In the genomic region with DNA sequence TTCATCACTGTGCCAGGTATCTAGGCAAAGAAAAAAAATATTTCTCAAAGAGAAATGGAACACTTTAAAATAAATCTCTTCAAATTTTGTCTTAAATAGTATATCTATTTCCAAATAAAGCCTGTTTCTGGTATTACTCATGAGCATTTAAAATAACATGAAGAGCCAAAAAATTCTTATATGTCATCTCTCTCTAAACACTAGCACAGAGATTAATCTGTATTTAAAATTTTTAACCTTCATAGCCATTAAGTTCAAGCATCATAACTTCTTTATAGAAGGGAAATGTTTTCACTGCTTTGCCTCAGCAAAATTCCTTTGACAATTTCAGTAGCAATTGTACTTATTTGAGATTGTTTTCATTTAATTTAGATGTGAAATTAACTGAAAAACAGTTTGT, we compare ENCODE assay signal across 1 cellular context.
TF ChIP-seq lines count a peak whose summit lies in the region.

No MANE protein-coding gene starts in this region.

TF ChIP-seq in IMR-90, 13 proteins besides CTCF, POLR2A, EP300 and RAD21:
- TF ChIP-seq NFE2L2 (IDR thresholded peaks at IDR 0.05; ENCODE audit: low read depth, low read length) (no peak), BHLHE40 (IDR thresholded peaks at IDR 0.05; ENCODE audit: low read depth, low read length) (no peak), MXI1 (IDR thresholded peaks at IDR 0.05; ENCODE audit: borderline replicate concordance, low read depth, low read length) (no peak), CEBPB (IDR thresholded peaks at IDR 0.05; ENCODE audit: low read depth, low read length) (no peak), SMC3 (IDR thresholded peaks at IDR 0.05; ENCODE audit: low read depth, low read length) (no peak), RCOR1 (IDR thresholded peaks at IDR 0.05; ENCODE audit: insufficient replicate concordance, low read length) (no peak), RFX5 (IDR thresholded peaks at IDR 0.05; ENCODE audit: low read depth, low read length) (no peak), MAZ (IDR thresholded peaks at IDR 0.05; ENCODE audit: borderline replicate concordance, low read depth, low read length) (no peak), FOS (IDR thresholded peaks at IDR 0.05; ENCODE audit: low read depth, low read length) (no peak), MAFK (IDR thresholded peaks at IDR 0.05; ENCODE audit: low read depth, low read length) (no peak), CHD1 (IDR thresholded peaks at IDR 0.05; ENCODE audit: low read depth, low read length) (no peak)
- TF ChIP-seq, protein P1, sequence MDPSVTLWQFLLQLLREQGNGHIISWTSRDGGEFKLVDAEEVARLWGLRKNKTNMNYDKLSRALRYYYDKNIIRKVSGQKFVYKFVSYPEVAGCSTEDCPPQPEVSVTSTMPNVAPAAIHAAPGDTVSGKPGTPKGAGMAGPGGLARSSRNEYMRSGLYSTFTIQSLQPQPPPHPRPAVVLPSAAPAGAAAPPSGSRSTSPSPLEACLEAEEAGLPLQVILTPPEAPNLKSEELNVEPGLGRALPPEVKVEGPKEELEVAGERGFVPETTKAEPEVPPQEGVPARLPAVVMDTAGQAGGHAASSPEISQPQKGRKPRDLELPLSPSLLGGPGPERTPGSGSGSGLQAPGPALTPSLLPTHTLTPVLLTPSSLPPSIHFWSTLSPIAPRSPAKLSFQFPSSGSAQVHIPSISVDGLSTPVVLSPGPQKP (IDR thresholded peaks at IDR 0.05; ENCODE audit: borderline replicate concordance, low read depth, low read length) = no peak
- TF ChIP-seq, protein P2, sequence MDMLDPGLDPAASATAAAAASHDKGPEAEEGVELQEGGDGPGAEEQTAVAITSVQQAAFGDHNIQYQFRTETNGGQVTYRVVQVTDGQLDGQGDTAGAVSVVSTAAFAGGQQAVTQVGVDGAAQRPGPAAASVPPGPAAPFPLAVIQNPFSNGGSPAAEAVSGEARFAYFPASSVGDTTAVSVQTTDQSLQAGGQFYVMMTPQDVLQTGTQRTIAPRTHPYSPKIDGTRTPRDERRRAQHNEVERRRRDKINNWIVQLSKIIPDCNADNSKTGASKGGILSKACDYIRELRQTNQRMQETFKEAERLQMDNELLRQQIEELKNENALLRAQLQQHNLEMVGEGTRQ (IDR thresholded peaks at IDR 0.05; ENCODE audit: low read depth, low read length) = no peak
